In genomic region chr4:11542952-11543351, GRCh38 we compare ENCODE assay signal across 25 cellular contexts.
"Had no signal": no experiment of that assay in that cellular context is flagged by ENCODE, and none has a peak within 500 bp of the region (broad histone marks: within the 10 kb centered on the region; RNA-seq: fewer than 3 reads in every experiment).

No MANE protein-coding gene starts in this region.

- H2AFZ ChIP-seq: neural progenitor cell had no signal

- H3K9ac ChIP-seq: neural progenitor cell had no signal

- H3K4me1 ChIP-seq: colonic mucosa, gastroesophageal sphincter, lower lobe of right lung, neural progenitor cell, sigmoid colon, transverse colon had no signal

- H3K9me3 ChIP-seq: colonic mucosa, esophagus muscularis mucosa, gastroesophageal sphincter, left ventricle myocardium inferior, lower lobe of right lung, ovary, right atrium auricular region, sigmoid colon, stomach, thoracic aorta, transverse colon had no signal

- H3K4me2 ChIP-seq: neural progenitor cell had no signal

- FAIRE-seq: kidney had no signal

- H3K4me3 ChIP-seq: colonic mucosa, esophagus muscularis mucosa, gastroesophageal sphincter, left ventricle myocardium inferior, lower lobe of right lung, neural progenitor cell, ovary, right atrium auricular region, sigmoid colon, skin epidermis, stomach, thoracic aorta, transverse colon had no signal

- ATAC-seq: natural killer cell treated with Interleukin-12 subunit alpha and Interleukin-12 subunit beta and Interleukin-15 and Interleukin-18, amount 100 ng/mL, for 72 hours had no signal

- H3K36me3 ChIP-seq: colonic mucosa, esophagus muscularis mucosa, gastroesophageal sphincter, left ventricle myocardium inferior, lower lobe of right lung, neural progenitor cell, ovary, right atrium auricular region, sigmoid colon, stomach, thoracic aorta, transverse colon had no signal

- DNase-seq: colonic mucosa; effector CD4-positive, alpha-beta T cell; endodermal cell; glutamatergic neuron; immature natural killer cell; kidney; left cardiac atrium; left ventricle myocardium inferior; lower lobe of right lung; midbrain; nucleus accumbens; ovary; sigmoid colon; stimulated activated CD4-positive, alpha-beta T cell treated with anti-CD3 and anti-CD28 coated beads, Interleukin-2, amount 100 ng/mL, for 24 hours; stimulated activated naive CD4-positive, alpha-beta T cell; stomach; substantia nigra; transverse colon had no signal

- H3K27me3 ChIP-seq: colonic mucosa, esophagus muscularis mucosa, gastroesophageal sphincter, neural progenitor cell, ovary, right atrium auricular region, sigmoid colon, stomach, transverse colon had no signal

- H3K27ac ChIP-seq: colonic mucosa, esophagus muscularis mucosa, gastroesophageal sphincter, left ventricle myocardium inferior, lower lobe of right lung, neural progenitor cell, ovary, skin epidermis, transverse colon had no signal
